Comparison of ENCODE assay signal across 14 cellular contexts in the genomic region with DNA sequence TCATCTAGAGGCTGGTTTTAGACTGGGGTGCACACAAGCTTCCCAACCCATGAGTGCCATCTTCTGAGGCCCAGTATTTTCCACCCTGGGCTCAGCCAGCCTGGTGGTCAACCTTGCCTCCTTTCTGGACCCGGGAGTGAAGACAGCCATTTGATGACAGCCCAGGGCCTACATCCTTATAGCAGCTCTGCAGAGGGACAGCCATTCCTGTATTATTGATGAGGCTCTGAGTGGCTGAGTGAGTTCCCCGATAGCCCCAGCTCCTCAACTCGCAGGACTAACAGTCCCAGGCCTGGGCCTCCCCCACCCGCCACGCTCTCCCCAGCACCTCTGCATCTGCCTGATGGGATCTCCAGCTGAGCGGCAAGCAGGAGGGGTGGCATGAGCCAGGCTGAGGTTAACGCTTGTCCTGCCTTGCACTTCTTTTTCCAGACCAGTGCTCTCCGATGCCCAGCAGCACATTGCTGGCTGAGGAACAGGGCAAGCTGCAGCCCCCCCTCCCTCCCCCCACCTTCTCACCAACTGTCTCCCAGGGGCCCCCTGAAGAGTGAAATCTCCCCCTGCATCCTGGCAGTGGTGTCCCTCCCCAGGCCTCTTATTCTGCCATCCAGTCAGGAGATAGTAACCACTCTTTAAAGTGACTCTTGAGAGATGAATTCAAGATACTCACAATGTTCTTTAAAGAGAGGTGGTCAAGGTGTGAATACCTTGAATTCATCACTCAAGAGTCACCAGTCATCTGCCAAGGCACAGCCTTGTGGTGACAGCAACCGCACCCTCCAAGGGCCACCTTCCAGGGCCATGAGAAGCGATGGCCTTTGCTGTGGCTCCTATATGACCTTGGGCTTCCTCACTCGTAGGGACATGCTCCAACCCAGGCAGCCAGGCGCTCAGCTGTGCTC. TPM values are rescaled to one million over a fixed set of nuclear protein-coding genes. Genes with fewer than 3 reads are reported as not detected.
DNase-seq lines count a peak whose midpoint lies in the region; ATAC-seq and TF ChIP-seq lines count a peak whose summit lies in the region.
"Had no signal": no experiment of that assay in that cellular context is flagged by ENCODE, and none has a peak within 500 bp of the region (broad histone marks: within the 10 kb centered on the region; RNA-seq: fewer than 3 reads in every experiment).

No MANE protein-coding gene starts in this region.

- DNase-seq in SW480 (ENCODE audit: low spot score), result peak; percentile 8
- DNase-seq in endodermal cell, result peak; percentile 64
- peak; percentile 79 for DNase-seq in mesendoderm
- no peak for DNase-seq in NCI-H69 (lab: John Stamatoyannopoulos, UW)
- DNase-seq in NCI-H524 treated with DMSO at 0.1 percent for 48 hours (lab: John Stamatoyannopoulos, UW), result no peak
- DNase-seq: ACHN; BE2C; C1 segment of cervical spinal cord; Caco-2; CD4-positive, CD25-positive, alpha-beta regulatory T cell; GM23248; HCEC 1CT had no signal

- H3K4me2 ChIP-seq in mesendoderm (ENCODE audit: low read length), result no peak overlapping the region

- 91 to 95% methylated on average over 8 to 12 of the region's 12 CpGs for WGBS in endodermal cell (ENCODE audit: insufficient coverage in 1 of 2, insufficient read length in 1 of 2), 2 experiments
- WGBS in mesendoderm (ENCODE audit: extremely low coverage, insufficient coverage, low lambda C conversion rate), result no CpG with 5 or more reads among the region's 12 CpGs

- H3K9ac ChIP-seq in endodermal cell (ENCODE audit: extremely low read depth, low read length, poor library complexity, severe bottlenecking), result no peak overlapping the region
- H3K9ac ChIP-seq in mesendoderm (ENCODE audit: low read length), result no peak overlapping the region
- H3K9ac ChIP-seq: GM23248 had no signal

- no peak overlapping the region for H2BK5ac ChIP-seq in mesendoderm (ENCODE audit: low read length)

- H2BK15ac ChIP-seq in mesendoderm (replicated peaks; ENCODE audit: low read depth), result no peak overlapping the region

- H3K27ac ChIP-seq in endodermal cell (ENCODE audit: low read depth, low read length) (no peak overlapping the region), mesendoderm (ENCODE audit: low read depth, low read length) (no peak overlapping the region)
- H3K27ac ChIP-seq: GM23248 had no signal

- H3K27me3 ChIP-seq in endodermal cell (ENCODE audit: control insufficient read depth, insufficient read depth, low read length, poor library complexity, severe bottlenecking) (no peaks in the 10 kb centered on the region), mesendoderm (ENCODE audit: insufficient read depth, low read length, poor library complexity) (no peaks in the 10 kb centered on the region)
- H3K27me3 ChIP-seq: BE2C had no signal

- H4K8ac ChIP-seq in mesendoderm (ENCODE audit: low read depth, low read length), result no peak overlapping the region

- H3K4me1 Mint-ChIP-seq in endodermal cell, result no peaks in the 10 kb centered on the region
- H3K4me1 Mint-ChIP-seq: CD4-positive, CD25-positive, alpha-beta regulatory T cell; IgD-negative memory B cell had no signal

- no peak overlapping the region for H3K23ac ChIP-seq in mesendoderm (ENCODE audit: low read length)

- H3K36me3 ChIP-seq in endodermal cell (ENCODE audit: control insufficient read depth, insufficient read depth, low read length) (no peaks in the 10 kb centered on the region), mesendoderm (ENCODE audit: control insufficient read depth, insufficient read depth, low read length) (no peaks in the 10 kb centered on the region)
- H3K36me3 ChIP-seq: BE2C had no signal

- no peak for ATAC-seq in HG03280 (IDR thresholded peaks at IDR 0.05; ENCODE audit: unreplicated experiment)

- no peak overlapping the region for H2BK120ac ChIP-seq in mesendoderm (ENCODE audit: low read depth, low read length)

- H3K27ac Mint-ChIP-seq in endodermal cell, result peak overlapping the region; percentile 13
- H3K27ac Mint-ChIP-seq: CD4-positive, CD25-positive, alpha-beta regulatory T cell; IgD-negative memory B cell had no signal

- H3K4me3 Mint-ChIP-seq in endodermal cell, result no peak overlapping the region
- H3K4me3 Mint-ChIP-seq: CD4-positive, CD25-positive, alpha-beta regulatory T cell; IgD-negative memory B cell had no signal

- H3K18ac ChIP-seq in mesendoderm (ENCODE audit: low read length), result no peak overlapping the region

- peaks cover 13% of the 10 kb centered on the region for H3K9me3 Mint-ChIP-seq in endodermal cell

- H3K56ac ChIP-seq in mesendoderm (ENCODE audit: low read length), result no peak overlapping the region

- H3K36me3 Mint-ChIP-seq in endodermal cell (ENCODE audit: low read depth), result no peaks in the 10 kb centered on the region
- H3K36me3 Mint-ChIP-seq: CD4-positive, CD25-positive, alpha-beta regulatory T cell; IgD-negative memory B cell had no signal

- no peaks in the 10 kb centered on the region for H3K79me1 ChIP-seq in mesendoderm (ENCODE audit: low read length)

- no peaks in the 10 kb centered on the region for H3K79me2 ChIP-seq in mesendoderm (ENCODE audit: control insufficient read depth, insufficient read depth, low read length)

- peaks cover 9% of the 10 kb centered on the region for H3K9me3 ChIP-seq in endodermal cell (ENCODE audit: control insufficient read depth, low read length)
- H3K9me3 ChIP-seq: BE2C, Caco-2 had no signal

- H3K4me1 ChIP-seq in endodermal cell (ENCODE audit: control insufficient read depth, insufficient read depth, low read length) (no peaks in the 10 kb centered on the region), mesendoderm (ENCODE audit: control insufficient read depth, low read depth, low read length) (no peaks in the 10 kb centered on the region)
- H3K4me1 ChIP-seq: BE2C, Caco-2 had no signal

- TF ChIP-seq CTCF in endodermal cell (conservative IDR thresholded peaks at IDR 0.05), result no peak

- no peak overlapping the region for H4K5ac ChIP-seq in mesendoderm (ENCODE audit: low read length)

- no peak overlapping the region for H2AK5ac ChIP-seq in mesendoderm (ENCODE audit: low read length)

- no peak overlapping the region for H3K4me3 ChIP-seq in endodermal cell (ENCODE audit: low read length)
- H3K4me3 ChIP-seq in mesendoderm (ENCODE audit: low read length), result no peak overlapping the region
- H3K4me3 ChIP-seq: GM23248 had no signal

- H3K4ac ChIP-seq in mesendoderm (ENCODE audit: low read depth, low read length), result no peak overlapping the region

- H3K27me3 Mint-ChIP-seq in endodermal cell (ENCODE audit: insufficient read depth), result no peaks in the 10 kb centered on the region
- H3K27me3 Mint-ChIP-seq: IgD-negative memory B cell had no signal

RNA-seq across cellular contexts. Expression of gene CACNG5, which starts 23.5 kb away (rescaled TPM):
- 1 to 10 TPM in 1 of 2 donors, not detected in 1; 1.8 TPM for total RNA-seq in endodermal cell
- 0.36 TPM for polyA plus RNA-seq in endodermal cell (2013, experiment 1 of 2)
- not detected for polyA plus RNA-seq in endodermal cell (2013, experiment 2 of 2)
- 1.1 TPM for polyA plus RNA-seq in mesendoderm (2013, experiment 1 of 2)
- 1.1 TPM for polyA plus RNA-seq in mesendoderm (2013, experiment 2 of 2)
- total RNA-seq: Caco-2; CD4-positive, CD25-positive, alpha-beta regulatory T cell; GM23248 had no signal
- polyA plus RNA-seq: CD4-positive, CD25-positive, alpha-beta regulatory T cell; GM23248; IgD-negative memory B cell had no signal

Comparison
In these comparisons a context has a peak if more than half of its experiments do, and no peak if none do; other contexts are left out.
1. DNase-seq: peak in SW480 (single experiment), endodermal cell (single experiment) and mesendoderm (single experiment); none in NCI-H69 (single experiment) and NCI-H524 treated with DMSO at 0.1 percent for 48 hours (single experiment).